Comparison of ENCODE assay signal across 16 cellular contexts in genomic region chr15:22961661-22962221, GRCh38. TPM values are rescaled to one million over a fixed set of nuclear protein-coding genes. Genes with fewer than 3 reads are reported as not detected.
DNase-seq lines count a peak whose midpoint lies in the region; ATAC-seq and TF ChIP-seq lines count a peak whose summit lies in the region.
"Had no signal": no experiment of that assay in that cellular context is flagged by ENCODE, and none has a peak within 500 bp of the region (broad histone marks: within the 10 kb centered on the region; RNA-seq: fewer than 3 reads in every experiment).

No MANE protein-coding gene starts in this region.

- H3K36me3 ChIP-seq in SK-N-MC (ENCODE audit: insufficient read depth, low read length) (no peaks in the 10 kb centered on the region), esophagus squamous epithelium (peaks cover 0 to 3% (median 0%) of the 10 kb centered on the region in 3 donors)
- H3K36me3 ChIP-seq: neutrophil had no signal

- no peak overlapping the region for H3K9ac ChIP-seq in SK-N-MC (ENCODE audit: insufficient read length)
- H3K9ac ChIP-seq: KMS-11 had no signal

- H3K4me3 ChIP-seq in AG04449 (ENCODE audit: low read depth, low read length) (peak overlapping the region; percentile 12; the same call in 1 of the 2 replicates), SK-N-MC (no peak overlapping the region), esophagus squamous epithelium (no peak overlapping the region)
- H3K4me3 ChIP-seq: A549 had no signal

- peaks cover 27 to 70% (median 43%) of the 10 kb centered on the region in 3 donors for H3K4me1 ChIP-seq in esophagus squamous epithelium

- H3K36me3 Mint-ChIP-seq in natural killer cell treated with Interleukin-12 subunit alpha and Interleukin-12 subunit beta and Interleukin-15 and Interleukin-18, amount 100 ng/mL, for 72 hours = no peaks in the 10 kb centered on the region

- H3K9me3 ChIP-seq in SK-N-MC (ENCODE audit: low read depth, low read length) = no peaks in the 10 kb centered on the region
- H3K9me3 ChIP-seq in esophagus squamous epithelium = no peaks in the 10 kb centered on the region
- H3K9me3 ChIP-seq: A549, neutrophil had no signal

- POLR2A ChIA-PET in AG04449 (lab: Yijun Ruan, JAX) = no interaction called here

- H3K9me3 Mint-ChIP-seq in natural killer cell treated with Interleukin-12 subunit alpha and Interleukin-12 subunit beta and Interleukin-15 and Interleukin-18, amount 100 ng/mL, for 72 hours = no peaks in the 10 kb centered on the region
- H3K9me3 Mint-ChIP-seq: stimulated activated naive CD8-positive, alpha-beta T cell treated with anti-CD3 and anti-CD28 coated beads, Interleukin-15, amount 100 ng/mL, for 72 hours had no signal

- WGBS in esophagus squamous epithelium, 2 donors = 36 to 49% methylated on average over 2 of the region's 2 CpGs

- no peaks in the 10 kb centered on the region for H3K27me3 Mint-ChIP-seq in natural killer cell treated with Interleukin-12 subunit alpha and Interleukin-12 subunit beta and Interleukin-15 and Interleukin-18, amount 100 ng/mL, for 72 hours
- H3K27me3 Mint-ChIP-seq: stimulated activated naive CD8-positive, alpha-beta T cell treated with anti-CD3 and anti-CD28 coated beads, Interleukin-15, amount 100 ng/mL, for 72 hours had no signal

- DNase-seq in AG04449 (ENCODE audit: low read depth, low spot score) (no peak), SK-N-MC (ENCODE audit: low read depth, low spot score) (no peak), esophagus squamous epithelium (lab: John Stamatoyannopoulos, UW) (no peak), pons (ENCODE audit: low spot score) (peak; percentile 37), NCI-H2081 (lab: John Stamatoyannopoulos, UW) (no peak)
- no peak for DNase-seq in natural killer cell treated with Interleukin-12 subunit alpha and Interleukin-12 subunit beta and Interleukin-15 and Interleukin-18, amount 100 ng/mL, for 72 hours (ENCODE audit: low spot score)
- DNase-seq: DMS53; NCI-H2171; stimulated activated CD4-positive, alpha-beta T cell treated with anti-CD3 and anti-CD28 coated beads, Interleukin-4, amount 100 ng/mL, for 4 hours; stimulated activated naive CD8-positive, alpha-beta T cell treated with anti-CD3 and anti-CD28 coated beads, Interleukin-15, amount 100 ng/mL, for 72 hours had no signal

- TF ChIP-seq CTCF in AG04449 (IDR thresholded peaks at IDR 0.05; ENCODE audit: insufficient read depth, low read length, missing control alignments) (no peak), esophagus squamous epithelium (IDR thresholded peaks at IDR 0.05) (no peak)

- no peaks in the 10 kb centered on the region for H3K27me3 ChIP-seq in esophagus squamous epithelium
- H3K27me3 ChIP-seq: neutrophil had no signal

- intact Hi-C loops in esophagus squamous epithelium (cut with DNase I) = loop anchor here (10.0 kb wide), 1 partner anchor 117 kb away; no protein-coding TSS in a partner anchor

- no peak for ATAC-seq in HG02840 (IDR thresholded peaks at IDR 0.05; ENCODE audit: low FRiP score, unreplicated experiment)
- no peak for ATAC-seq in natural killer cell treated with Interleukin-12 subunit alpha and Interleukin-12 subunit beta and Interleukin-15 and Interleukin-18, amount 100 ng/mL, for 72 hours
- ATAC-seq in HG02588 (IDR thresholded peaks at IDR 0.05; ENCODE audit: unreplicated experiment) = no peak
- ATAC-seq: A549; Panc1; stimulated activated naive CD8-positive, alpha-beta T cell treated with anti-CD3 and anti-CD28 coated beads, Interleukin-15, amount 100 ng/mL, for 72 hours had no signal

- CTCF ChIA-PET in AG04449 (lab: Yijun Ruan, JAX) = no interaction called here

- H3K27ac Mint-ChIP-seq in natural killer cell treated with Interleukin-12 subunit alpha and Interleukin-12 subunit beta and Interleukin-15 and Interleukin-18, amount 100 ng/mL, for 72 hours = no peak overlapping the region

- H3K4me3 Mint-ChIP-seq in natural killer cell treated with Interleukin-12 subunit alpha and Interleukin-12 subunit beta and Interleukin-15 and Interleukin-18, amount 100 ng/mL, for 72 hours = no peak overlapping the region
- H3K4me3 Mint-ChIP-seq: stimulated activated naive CD8-positive, alpha-beta T cell treated with anti-CD3 and anti-CD28 coated beads, Interleukin-15, amount 100 ng/mL, for 72 hours had no signal

- peaks cover 0 to 4% of the 10 kb centered on the region in 2 donors for H3K4me1 Mint-ChIP-seq in natural killer cell treated with Interleukin-12 subunit alpha and Interleukin-12 subunit beta and Interleukin-15 and Interleukin-18, amount 100 ng/mL, for 72 hours (ENCODE audit: low read depth in 2 of 2)

- peak overlapping the region; percentile 35; the same call in 1 of the 2 replicates for H3K27ac ChIP-seq in SK-N-MC
- peak overlapping the region in 3 of 4 donors; percentile 15 to 59 (median 44) for H3K27ac ChIP-seq in esophagus squamous epithelium
- H3K27ac ChIP-seq: A549, KMS-11, neutrophil had no signal

- no peak for TF ChIP-seq POLR2A in esophagus squamous epithelium (IDR thresholded peaks at IDR 0.05)

RNA-seq across cellular contexts. Expression of gene CYFIP1, which starts 18.4 kb away (rescaled TPM):
- total RNA-seq in esophagus squamous epithelium = 10 to 100 TPM; 88.0 to 92.5 (median 90.1) TPM
- 10 to 100 TPM; 10.8 to 19.8 TPM for total RNA-seq in natural killer cell treated with Interleukin-12 subunit alpha and Interleukin-12 subunit beta and Interleukin-15 and Interleukin-18, amount 100 ng/mL, for 72 hours

Comparison
In these comparisons a context has a peak if more than half of its experiments do, and no peak if none do; other contexts are left out.
1. RNA of gene CYFIP1, which starts 18.4 kb away (total RNA-seq): 88.0 to 92.5 TPM in esophagus squamous epithelium; 10.8 to 19.8 TPM in natural killer cell treated with Interleukin-12 subunit alpha and Interleukin-12 subunit beta and Interleukin-15 and Interleukin-18, amount 100 ng/mL, for 72 hours; every median in the first group is over 4 times any median in the second.